In genomic region chr4:122553432-122553831, GRCh38 we compare ENCODE assay signal across 15 cellular contexts.
DNase-seq lines count a peak whose midpoint lies in the region; ATAC-seq, FAIRE-seq and TF ChIP-seq lines count a peak whose summit lies in the region.
"Had no signal": no experiment of that assay in that cellular context is flagged by ENCODE, and none has a peak within 500 bp of the region (broad histone marks: within the 10 kb centered on the region; RNA-seq: fewer than 3 reads in every experiment).

No MANE protein-coding gene starts in this region.

- H2AFZ ChIP-seq in K562 (ENCODE audit: low read depth, low read length), result peak overlapping the region; percentile 36; the same call in 1 of the 2 replicates
- H2AFZ ChIP-seq: GM23338 had no signal

- no peak for TF ChIP-seq CTCF in K562 (IDR thresholded peaks at IDR 0.05 in 2 of 3, conservative IDR thresholded peaks at IDR 0.05 in 1 of 3; ENCODE audit: insufficient read depth in 2 of 3, low read depth in 1 of 3, low read length in 3 of 3)

- BruUV-seq in K562 (replicated peaks; lab: Mats Ljungman, UMichigan), result no TSS peak

- no peaks in the 10 kb centered on the region for H3K27me3 Mint-ChIP-seq in activated CD4-positive, alpha-beta memory T cell treated with anti-CD3 and anti-CD28 coated beads for 36 hours
- H3K27me3 Mint-ChIP-seq in activated CD4-positive, alpha-beta memory T cell treated with anti-CD3 and anti-CD28 coated beads, Interleukin-2, amount 10 ng/mL, durations not matched to agents 7 days and 5 days, result no peaks in the 10 kb centered on the region
- no peaks in the 10 kb centered on the region for H3K27me3 Mint-ChIP-seq in activated naive CD4-positive, alpha-beta T cell treated with anti-CD3 and anti-CD28 coated beads, Interleukin-2, amount 50 U/mL, for 24 hours
- no peaks in the 10 kb centered on the region for H3K27me3 Mint-ChIP-seq in activated naive CD4-positive, alpha-beta T cell treated with anti-CD3 and anti-CD28 coated beads, Interleukin-2, amount 10 ng/mL, durations not matched to agents 7 days and 5 days
- no peaks in the 10 kb centered on the region for H3K27me3 Mint-ChIP-seq in activated T-helper 1 cell treated with anti-CD3 and anti-CD28 coated beads, Interleukin-12 subunit alpha, Interleukin-12 subunit beta, Interleukin-2, Interleukin-4 antibody, amounts not matched to agents 30 ng/mL and 10 ng/mL and 1 ng/mL, durations not matched to agents 14 hours and 24 hours and 36 hours (ENCODE audit: insufficient read depth)

- CTCF ChIA-PET in activated CD4-positive, alpha-beta memory T cell treated with anti-CD3 and anti-CD28 coated beads for 36 hours (lab: Charles Lee), result interaction anchor here (2.6 kb wide), 1 partner anchor 24 kb away, joined by 14 read pairs; no protein-coding TSS in a partner anchor
- CTCF ChIA-PET in activated CD4-positive, alpha-beta memory T cell treated with anti-CD3 and anti-CD28 coated beads, Interleukin-2, amount 10 ng/mL, durations not matched to agents 7 days and 5 days (lab: Charles Lee), result interaction anchor here (1.9 kb wide), 1 partner anchor 25 kb away, joined by 5 read pairs; no protein-coding TSS in a partner anchor
- CTCF ChIA-PET in activated naive CD4-positive, alpha-beta T cell treated with anti-CD3 and anti-CD28 coated beads, Interleukin-2, amount 10 ng/mL, durations not matched to agents 7 days and 5 days (lab: Charles Lee), result interaction anchor here (1.4 kb wide), 1 partner anchor 11 kb away, joined by 5 read pairs; no protein-coding TSS in a partner anchor
- CTCF ChIA-PET in K562 (lab: Yijun Ruan, JAX; ENCODE audit: low intra/inter-chr PET ratio), result no interaction called here

- H3K27ac Mint-ChIP-seq in activated CD4-positive, alpha-beta memory T cell treated with anti-CD3 and anti-CD28 coated beads for 36 hours, result peak overlapping the region; percentile 79
- no peak overlapping the region for H3K27ac Mint-ChIP-seq in activated CD4-positive, alpha-beta memory T cell treated with anti-CD3 and anti-CD28 coated beads, Interleukin-2, amount 10 ng/mL, durations not matched to agents 7 days and 5 days
- peak overlapping the region; percentile 90 for H3K27ac Mint-ChIP-seq in activated naive CD4-positive, alpha-beta T cell treated with anti-CD3 and anti-CD28 coated beads, Interleukin-2, amount 50 U/mL, for 24 hours
- no peak overlapping the region for H3K27ac Mint-ChIP-seq in activated naive CD4-positive, alpha-beta T cell treated with anti-CD3 and anti-CD28 coated beads, Interleukin-2, amount 10 ng/mL, durations not matched to agents 7 days and 5 days
- peak overlapping the region; percentile 28 for H3K27ac Mint-ChIP-seq in activated T-helper 1 cell treated with anti-CD3 and anti-CD28 coated beads, Interleukin-12 subunit alpha, Interleukin-12 subunit beta, Interleukin-2, Interleukin-4 antibody, amounts not matched to agents 30 ng/mL and 10 ng/mL and 1 ng/mL, durations not matched to agents 14 hours and 24 hours and 36 hours
- H3K27ac Mint-ChIP-seq: B cell; CD8-positive, alpha-beta T cell; GM23338 had no signal

- H3K36me3 ChIP-seq in K562 (ENCODE audit: control insufficient read depth, insufficient read depth, low read length), result no peaks in the 10 kb centered on the region
- H3K36me3 ChIP-seq: BLaER1 treated with 17β-estradiol and CSF1 and Interleukin-3, amounts not matched to agents 10 nM and 100 nM had no signal

- no peak overlapping the region for H3K27ac ChIP-seq in K562 (ENCODE audit: extremely low read depth, low read depth, low read length)
- H3K27ac ChIP-seq: BLaER1 treated with 17β-estradiol and CSF1 and Interleukin-3, amounts not matched to agents 10 nM and 100 nM had no signal

- H3K4me3 Mint-ChIP-seq in activated CD4-positive, alpha-beta memory T cell treated with anti-CD3 and anti-CD28 coated beads for 36 hours, result peak overlapping the region; percentile 5
- no peak overlapping the region for H3K4me3 Mint-ChIP-seq in activated CD4-positive, alpha-beta memory T cell treated with anti-CD3 and anti-CD28 coated beads, Interleukin-2, amount 10 ng/mL, durations not matched to agents 7 days and 5 days
- H3K4me3 Mint-ChIP-seq in activated naive CD4-positive, alpha-beta T cell treated with anti-CD3 and anti-CD28 coated beads, Interleukin-2, amount 50 U/mL, for 24 hours, result peak overlapping the region; percentile 73
- H3K4me3 Mint-ChIP-seq in activated naive CD4-positive, alpha-beta T cell treated with anti-CD3 and anti-CD28 coated beads, Interleukin-2, amount 10 ng/mL, durations not matched to agents 7 days and 5 days, result no peak overlapping the region
- no peak overlapping the region for H3K4me3 Mint-ChIP-seq in activated T-helper 1 cell treated with anti-CD3 and anti-CD28 coated beads, Interleukin-12 subunit alpha, Interleukin-12 subunit beta, Interleukin-2, Interleukin-4 antibody, amounts not matched to agents 30 ng/mL and 10 ng/mL and 1 ng/mL, durations not matched to agents 14 hours and 24 hours and 36 hours
- H3K4me3 Mint-ChIP-seq: B cell; CD8-positive, alpha-beta T cell; GM23338 had no signal

- peaks cover 5% of the 10 kb centered on the region for H3K36me3 Mint-ChIP-seq in activated CD4-positive, alpha-beta memory T cell treated with anti-CD3 and anti-CD28 coated beads for 36 hours
- peaks cover under 1% of the 10 kb centered on the region for H3K36me3 Mint-ChIP-seq in activated CD4-positive, alpha-beta memory T cell treated with anti-CD3 and anti-CD28 coated beads, Interleukin-2, amount 10 ng/mL, durations not matched to agents 7 days and 5 days (ENCODE audit: low read depth)
- H3K36me3 Mint-ChIP-seq in activated naive CD4-positive, alpha-beta T cell treated with anti-CD3 and anti-CD28 coated beads, Interleukin-2, amount 50 U/mL, for 24 hours, result no peaks in the 10 kb centered on the region
- H3K36me3 Mint-ChIP-seq in activated naive CD4-positive, alpha-beta T cell treated with anti-CD3 and anti-CD28 coated beads, Interleukin-2, amount 10 ng/mL, durations not matched to agents 7 days and 5 days, result no peaks in the 10 kb centered on the region
- peaks cover 5% of the 10 kb centered on the region for H3K36me3 Mint-ChIP-seq in activated T-helper 1 cell treated with anti-CD3 and anti-CD28 coated beads, Interleukin-12 subunit alpha, Interleukin-12 subunit beta, Interleukin-2, Interleukin-4 antibody, amounts not matched to agents 30 ng/mL and 10 ng/mL and 1 ng/mL, durations not matched to agents 14 hours and 24 hours and 36 hours (ENCODE audit: low read depth)
- H3K36me3 Mint-ChIP-seq: CD8-positive, alpha-beta T cell had no signal

- no peaks in the 10 kb centered on the region for H4K20me1 ChIP-seq in K562 (replicated peaks; ENCODE audit: control insufficient read depth, insufficient read depth, low read length)
- H4K20me1 ChIP-seq: BLaER1 treated with 17β-estradiol and CSF1 and Interleukin-3, amounts not matched to agents 10 nM and 100 nM had no signal

- H3K4me1 Mint-ChIP-seq in activated CD4-positive, alpha-beta memory T cell treated with anti-CD3 and anti-CD28 coated beads for 36 hours (ENCODE audit: low read depth), result peaks cover 74% of the 10 kb centered on the region
- H3K4me1 Mint-ChIP-seq in activated CD4-positive, alpha-beta memory T cell treated with anti-CD3 and anti-CD28 coated beads, Interleukin-2, amount 10 ng/mL, durations not matched to agents 7 days and 5 days, result peaks cover 13% of the 10 kb centered on the region
- H3K4me1 Mint-ChIP-seq in activated naive CD4-positive, alpha-beta T cell treated with anti-CD3 and anti-CD28 coated beads, Interleukin-2, amount 50 U/mL, for 24 hours, result peaks cover 75% of the 10 kb centered on the region
- peaks cover 56% of the 10 kb centered on the region for H3K4me1 Mint-ChIP-seq in activated naive CD4-positive, alpha-beta T cell treated with anti-CD3 and anti-CD28 coated beads, Interleukin-2, amount 10 ng/mL, durations not matched to agents 7 days and 5 days
- H3K4me1 Mint-ChIP-seq in activated T-helper 1 cell treated with anti-CD3 and anti-CD28 coated beads, Interleukin-12 subunit alpha, Interleukin-12 subunit beta, Interleukin-2, Interleukin-4 antibody, amounts not matched to agents 30 ng/mL and 10 ng/mL and 1 ng/mL, durations not matched to agents 14 hours and 24 hours and 36 hours (ENCODE audit: low read depth), result peaks cover 79% of the 10 kb centered on the region
- H3K4me1 Mint-ChIP-seq: B cell had no signal

- DNase-seq in activated CD4-positive, alpha-beta memory T cell treated with anti-CD3 and anti-CD28 coated beads for 36 hours, result no peak
- DNase-seq in activated CD4-positive, alpha-beta memory T cell treated with anti-CD3 and anti-CD28 coated beads, Interleukin-2, amount 10 ng/mL, durations not matched to agents 7 days and 5 days, result no peak
- no peak for DNase-seq in activated naive CD4-positive, alpha-beta T cell treated with anti-CD3 and anti-CD28 coated beads, Interleukin-2, amount 10 ng/mL, durations not matched to agents 7 days and 5 days
- no peak for DNase-seq in activated T-helper 1 cell treated with anti-CD3 and anti-CD28 coated beads, Interleukin-12 subunit alpha, Interleukin-12 subunit beta, Interleukin-2, Interleukin-4 antibody, amounts not matched to agents 30 ng/mL and 10 ng/mL and 1 ng/mL, durations not matched to agents 14 hours and 24 hours and 36 hours (ENCODE audit: low spot score)
- no peak for DNase-seq in K562 (ENCODE audit: extremely low read depth in 1 of 4, low spot score in 3 of 4)
- DNase-seq: Calu3; CD8-positive, alpha-beta T cell; DMS79 treated with DMSO at 0.1 percent for 48 hours; GF-D8; HCEC 1CT had no signal

- POLR2A ChIA-PET in activated CD4-positive, alpha-beta memory T cell treated with anti-CD3 and anti-CD28 coated beads for 36 hours (lab: Charles Lee), result interaction anchor here (1.5 to 3.8 kb wide), 2 partner anchors 11 to 24 kb away, joined by 6 to 18 read pairs; no protein-coding TSS in a partner anchor
- POLR2A ChIA-PET in activated CD4-positive, alpha-beta memory T cell treated with anti-CD3 and anti-CD28 coated beads, Interleukin-2, amount 10 ng/mL, durations not matched to agents 7 days and 5 days (lab: Charles Lee), result interaction anchor here (1.2 kb wide), 1 partner anchor 11 kb away, joined by 6 read pairs; no protein-coding TSS in a partner anchor
- POLR2A ChIA-PET in K562 (lab: Yijun Ruan, JAX), result no interaction called here

- intact Hi-C loops in activated CD4-positive, alpha-beta memory T cell treated with anti-CD3 and anti-CD28 coated beads for 36 hours (cut with micrococcal nuclease), result loop anchor here (1.0 kb wide), 3 partner anchors 11 to 41 kb away; no protein-coding TSS in a partner anchor
- intact Hi-C loops in activated T-helper 1 cell treated with anti-CD3 and anti-CD28 coated beads, Interleukin-12 subunit alpha, Interleukin-12 subunit beta, Interleukin-2, Interleukin-4 antibody, amounts not matched to agents 30 ng/mL and 10 ng/mL and 1 ng/mL, durations not matched to agents 14 hours and 24 hours and 36 hours (cut with micrococcal nuclease), result loop anchor here (1.0 to 2.0 kb wide), 4 partner anchors 11 to 46 kb away; no protein-coding TSS in a partner anchor
- intact Hi-C loops in K562 (cut with micrococcal nuclease), result no loop called here

- no peak for FAIRE-seq in K562 (lab: Jason Lieb, UNC)
- FAIRE-seq: H54 had no signal

- no peak for ATAC-seq in K562
- ATAC-seq: CD8-positive, alpha-beta T cell; GM23338 had no signal

- no peaks in the 10 kb centered on the region for H3K9me3 Mint-ChIP-seq in activated CD4-positive, alpha-beta memory T cell treated with anti-CD3 and anti-CD28 coated beads for 36 hours
- H3K9me3 Mint-ChIP-seq in activated CD4-positive, alpha-beta memory T cell treated with anti-CD3 and anti-CD28 coated beads, Interleukin-2, amount 10 ng/mL, durations not matched to agents 7 days and 5 days, result peaks cover 1% of the 10 kb centered on the region
- H3K9me3 Mint-ChIP-seq in activated naive CD4-positive, alpha-beta T cell treated with anti-CD3 and anti-CD28 coated beads, Interleukin-2, amount 50 U/mL, for 24 hours, result peaks cover 6% of the 10 kb centered on the region
- H3K9me3 Mint-ChIP-seq in activated naive CD4-positive, alpha-beta T cell treated with anti-CD3 and anti-CD28 coated beads, Interleukin-2, amount 10 ng/mL, durations not matched to agents 7 days and 5 days, result no peaks in the 10 kb centered on the region
- H3K9me3 Mint-ChIP-seq in activated T-helper 1 cell treated with anti-CD3 and anti-CD28 coated beads, Interleukin-12 subunit alpha, Interleukin-12 subunit beta, Interleukin-2, Interleukin-4 antibody, amounts not matched to agents 30 ng/mL and 10 ng/mL and 1 ng/mL, durations not matched to agents 14 hours and 24 hours and 36 hours, result peaks cover 7% of the 10 kb centered on the region
- H3K9me3 Mint-ChIP-seq: CD8-positive, alpha-beta T cell had no signal

- no peak overlapping the region for H3K4me2 ChIP-seq in K562 (ENCODE audit: insufficient read depth, low read length)
- H3K4me2 ChIP-seq: BLaER1 treated with 17β-estradiol and CSF1 and Interleukin-3, amounts not matched to agents 10 nM and 100 nM; GM23338 had no signal

- H3K4me1 ChIP-seq in K562 (replicated peaks in 1 of 2; ENCODE audit: control insufficient read depth in 2 of 2, insufficient read depth in 2 of 2, low read length in 2 of 2), result peaks cover 0 to 18% of the 10 kb centered on the region in 2 experiments; a peak in 3 of 5 replicates

- WGBS in K562 (ENCODE audit: insufficient coverage, low coverage, missing lambda C conversion rate), result 27% methylated on average over 1 of the region's 1 CpG

- no peaks in the 10 kb centered on the region for H3K27me3 ChIP-seq in K562 (ENCODE audit: control insufficient read depth in 2 of 2, insufficient read depth in 2 of 2, low read length in 2 of 2)
- H3K27me3 ChIP-seq: BLaER1 treated with 17β-estradiol and CSF1 and Interleukin-3, amounts not matched to agents 10 nM and 100 nM had no signal

- H3K9ac ChIP-seq in K562 (ENCODE audit: insufficient read depth in 1 of 2, low read depth in 2 of 2, low read length in 2 of 2), result no peak overlapping the region
- H3K9ac ChIP-seq: BLaER1 treated with 17β-estradiol and CSF1 and Interleukin-3, amounts not matched to agents 10 nM and 100 nM had no signal

- no peak for TF ChIP-seq EP300 in K562 (IDR thresholded peaks at IDR 0.05; ENCODE audit: low read length)

- no peak for TF ChIP-seq RAD21 in K562 (CRISPR knock-in tag; conservative IDR thresholded peaks at IDR 0.05 in 1 of 2, IDR thresholded peaks at IDR 0.05 in 1 of 2)

- H3K4me3 ChIP-seq in K562, result no peak overlapping the region
- H3K4me3 ChIP-seq: BLaER1 treated with 17β-estradiol and CSF1 and Interleukin-3, amounts not matched to agents 10 nM and 100 nM; GM23338 had no signal

- in situ Hi-C loops in K562 (cut with MboI), result no loop called here

- no peaks in the 10 kb centered on the region for H3K79me2 ChIP-seq in K562 (ENCODE audit: control insufficient read depth, insufficient read depth, low read length)

- TF ChIP-seq POLR2A in K562 (conservative IDR thresholded peaks at IDR 0.05), result no peak

- H3K9me1 ChIP-seq in K562 (ENCODE audit: control insufficient read depth, insufficient read depth, low read length), result no peaks in the 10 kb centered on the region

- H3K9me3 ChIP-seq in K562 (replicated peaks; ENCODE audit: control insufficient read depth, insufficient read depth, low read depth, low read length), result no peaks in the 10 kb centered on the region
- H3K9me3 ChIP-seq: BLaER1 treated with 17β-estradiol and CSF1 and Interleukin-3, amounts not matched to agents 10 nM and 100 nM had no signal

Comparison
In these comparisons a context has a peak if more than half of its experiments do, and no peak if none do; other contexts are left out.
1. H3K27ac Mint-ChIP-seq: peak in activated CD4-positive, alpha-beta memory T cell treated with anti-CD3 and anti-CD28 coated beads for 36 hours (single experiment), activated naive CD4-positive, alpha-beta T cell treated with anti-CD3 and anti-CD28 coated beads, Interleukin-2, amount 50 U/mL, for 24 hours (single experiment) and activated T-helper 1 cell treated with anti-CD3 and anti-CD28 coated beads, Interleukin-12 subunit alpha, Interleukin-12 subunit beta, Interleukin-2, Interleukin-4 antibody, amounts not matched to agents 30 ng/mL and 10 ng/mL and 1 ng/mL, durations not matched to agents 14 hours and 24 hours and 36 hours (single experiment); none in activated CD4-positive, alpha-beta memory T cell treated with anti-CD3 and anti-CD28 coated beads, Interleukin-2, amount 10 ng/mL, durations not matched to agents 7 days and 5 days (single experiment) and activated naive CD4-positive, alpha-beta T cell treated with anti-CD3 and anti-CD28 coated beads, Interleukin-2, amount 10 ng/mL, durations not matched to agents 7 days and 5 days (single experiment).
2. H3K4me3 Mint-ChIP-seq: peak in activated CD4-positive, alpha-beta memory T cell treated with anti-CD3 and anti-CD28 coated beads for 36 hours (single experiment) and activated naive CD4-positive, alpha-beta T cell treated with anti-CD3 and anti-CD28 coated beads, Interleukin-2, amount 50 U/mL, for 24 hours (single experiment); none in activated CD4-positive, alpha-beta memory T cell treated with anti-CD3 and anti-CD28 coated beads, Interleukin-2, amount 10 ng/mL, durations not matched to agents 7 days and 5 days (single experiment), activated naive CD4-positive, alpha-beta T cell treated with anti-CD3 and anti-CD28 coated beads, Interleukin-2, amount 10 ng/mL, durations not matched to agents 7 days and 5 days (single experiment) and activated T-helper 1 cell treated with anti-CD3 and anti-CD28 coated beads, Interleukin-12 subunit alpha, Interleukin-12 subunit beta, Interleukin-2, Interleukin-4 antibody, amounts not matched to agents 30 ng/mL and 10 ng/mL and 1 ng/mL, durations not matched to agents 14 hours and 24 hours and 36 hours (single experiment).